In the genomic region with DNA sequence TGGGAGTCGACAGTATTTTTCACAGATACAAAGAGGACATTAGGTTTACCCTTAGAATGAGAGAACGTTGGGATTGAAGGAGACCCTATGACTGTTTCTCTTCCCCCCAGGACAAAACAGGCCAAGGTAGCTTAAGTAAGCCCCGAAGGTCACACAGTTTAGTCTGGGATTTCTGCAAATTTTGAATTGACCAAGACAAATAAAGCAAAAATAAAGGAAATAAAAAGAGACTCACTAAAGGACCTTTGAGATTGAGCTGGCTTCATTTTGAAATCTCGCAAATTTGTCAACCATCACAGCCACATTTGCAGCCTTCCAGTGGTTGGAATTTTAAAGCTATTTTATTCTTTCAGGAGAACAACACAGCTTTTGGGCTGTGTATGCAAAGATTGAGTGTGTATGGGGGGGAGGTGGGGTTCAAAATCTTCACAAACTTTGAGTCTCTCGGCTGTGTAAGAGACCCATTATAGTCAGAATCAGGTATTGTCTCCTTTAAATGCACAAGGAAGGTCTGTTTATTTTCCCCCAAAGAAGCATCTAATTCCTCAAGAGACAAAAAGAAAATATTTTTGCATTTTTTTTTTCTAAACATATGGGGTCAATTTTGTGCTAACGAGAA, we compare ENCODE assay signal across 1 cellular context.
TF ChIP-seq lines count a peak whose summit lies in the region.

No MANE protein-coding gene starts in this region.

TF ChIP-seq in WTC11, 78 proteins besides CTCF, POLR2A, EP300 and RAD21 (continued from another document):
- TF ChIP-seq FOXP4 (CRISPR knock-in tag; IDR thresholded peaks at IDR 0.05) (no peak), ELF4 (CRISPR knock-in tag; IDR thresholded peaks at IDR 0.05; ENCODE audit: low read depth) (no peak), ARID4B (CRISPR knock-in tag; IDR thresholded peaks at IDR 0.05; ENCODE audit: borderline replicate concordance) (no peak), ATF6 (CRISPR knock-in tag; IDR thresholded peaks at IDR 0.05) (no peak), HMGA2 (CRISPR knock-in tag; IDR thresholded peaks at IDR 0.05) (no peak)
- TF ChIP-seq, protein P1, sequence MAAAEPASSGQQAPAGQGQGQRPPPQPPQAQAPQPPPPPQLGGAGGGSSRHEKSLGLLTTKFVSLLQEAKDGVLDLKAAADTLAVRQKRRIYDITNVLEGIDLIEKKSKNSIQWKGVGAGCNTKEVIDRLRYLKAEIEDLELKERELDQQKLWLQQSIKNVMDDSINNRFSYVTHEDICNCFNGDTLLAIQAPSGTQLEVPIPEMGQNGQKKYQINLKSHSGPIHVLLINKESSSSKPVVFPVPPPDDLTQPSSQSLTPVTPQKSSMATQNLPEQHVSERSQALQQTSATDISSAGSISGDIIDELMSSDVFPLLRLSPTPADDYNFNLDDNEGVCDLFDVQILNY (CRISPR knock-in tag; IDR thresholded peaks at IDR 0.05): no peak
